ENCODE assay signal across 36 cellular contexts in genomic region chr10:103539751-103540150, GRCh38. TPM values are rescaled to one million over a fixed set of nuclear protein-coding genes. Genes with fewer than 3 reads are reported as not detected.
"Had no signal": no experiment of that assay in that cellular context is flagged by ENCODE, and none has a peak within 500 bp of the region (broad histone marks: within the 10 kb centered on the region; RNA-seq: fewer than 3 reads in every experiment).

No MANE protein-coding gene starts in this region.

- DNase-seq: Karpas-422, Kasumi-1, MG63, MM.1S, MV-4-11, NCI-H1048, NCI-H1092, NCI-H1092 treated with DMSO at 0.1 percent for 48 hours, NCI-H1105, NCI-H1105 treated with DMSO at 0.1 percent for 48 hours, NCI-H1417, NCI-H1417 treated with DMSO at 0.1 percent for 48 hours, NCI-H1436, NCI-H1436 treated with DMSO at 0.1 percent for 48 hours, NCI-H146, NCI-H1694, NCI-H1694 treated with DMSO at 0.1 percent for 48 hours, NCI-H187, NCI-H187 treated with DMSO at 0.1 percent for 48 hours, NCI-H1930, NCI-H2029, NCI-H2029 treated with DMSO at 0.1 percent for 48 hours, NCI-H2081, NCI-H2081 treated with DMSO at 0.1 percent for 48 hours, NCI-H2107, NCI-H2171, NCI-H2171 treated with DMSO at 0.1 percent for 48 hours, NCI-H2227 treated with DMSO at 0.1 percent for 48 hours, NCI-H226, NCI-H345, NCI-H446, NCI-H446 treated with DMSO at 0.1 percent for 48 hours, NCI-H510A had no signal

- H3K4me3 ChIP-seq: MG63 had no signal

- H3K9me3 ChIP-seq: MG63 had no signal

- H3K27ac ChIP-seq: KMS-11 had no signal

- H3K9ac ChIP-seq: KMS-11 had no signal

- H3K36me3 ChIP-seq: MG63 had no signal

- H3K4me2 ChIP-seq: KMS-11 had no signal

RNA-seq across cellular contexts. Expression of gene NEURL1, which starts 46.2 kb away (rescaled TPM):
- total RNA-seq: MCF 10A, NCI-H460 had no signal
